In genomic region chr19:35644987-35645679, GRCh38 we compare ENCODE assay signal across 8 cellular contexts. TPM values are rescaled to one million over a fixed set of nuclear protein-coding genes. Genes with fewer than 3 reads are reported as not detected.
DNase-seq lines count a peak whose midpoint lies in the region; ATAC-seq, FAIRE-seq and TF ChIP-seq lines count a peak whose summit lies in the region.

No MANE protein-coding gene starts in this region.

- H3K9ac ChIP-seq in HUES6 (ENCODE audit: low read length), result peak overlapping the region; percentile 54

- H3K9me3 ChIP-seq in HUES6 (ENCODE audit: control insufficient read depth, insufficient read depth, low read depth, low read length), result no peaks in the 10 kb centered on the region
- H3K9me3 ChIP-seq in testis, result no peaks in the 10 kb centered on the region

- peaks cover 32% of the 10 kb centered on the region for H3K4me1 ChIP-seq in HUES6 (ENCODE audit: control insufficient read depth, insufficient read depth, low read length)
- H3K4me1 ChIP-seq in testis, result peaks cover 8% of the 10 kb centered on the region

- peaks cover 8% of the 10 kb centered on the region; the same call in 1 of the 2 replicates for H3K27me3 ChIP-seq in HUES6 (ENCODE audit: control insufficient read depth, insufficient read depth, low read length)
- no peaks in the 10 kb centered on the region for H3K27me3 ChIP-seq in testis

- intact Hi-C loops in activated T-helper 2 cell treated with anti-CD3 and anti-CD28 coated beads, Interferon-gamma antibody, Interleukin-2, Interleukin-4, amounts not matched to agents 10 μg/mL and 5 μg/mL and 100 μg/mL, durations not matched to agents 14 hours and 24 hours and 36 hours (cut with micrococcal nuclease), result loop anchor here (1.0 to 10.0 kb wide), 6 partner anchors 17 to 470 kb away; partner anchors contain the start of genes HAUS5, IGFLR1, OVOL3 and POLR2I
- intact Hi-C loops in testis (cut with DNase I; ENCODE audit: low total_unique reads), result loop anchor here (10.0 kb wide), 1 partner anchor 100 kb away; the partner anchor contains the start of gene TMEM147

- H3K27ac ChIP-seq in HUES6 (ENCODE audit: low read depth, low read length) (no peak overlapping the region), testis (peak overlapping the region; percentile 60 to 78)

- H3K36me3 ChIP-seq in HUES6 (ENCODE audit: control insufficient read depth, insufficient read depth, low read length) (no peaks in the 10 kb centered on the region), testis (ENCODE audit: low read depth, missing control alignments) (no peaks in the 10 kb centered on the region)

- H3K4me3 Mint-ChIP-seq in activated T-helper 2 cell treated with anti-CD3 and anti-CD28 coated beads, Interferon-gamma antibody, Interleukin-2, Interleukin-4, amounts not matched to agents 10 μg/mL and 5 μg/mL and 100 μg/mL, durations not matched to agents 14 hours and 24 hours and 36 hours (ENCODE audit: low read depth), result peak overlapping the region; percentile 79

- H3K4me3 ChIP-seq in HUES6 (ENCODE audit: low read depth, low read length), result peak overlapping the region; percentile 69
- peak overlapping the region; percentile 60 to 61 for H3K4me3 ChIP-seq in testis

- ATAC-seq in HG03025 (IDR thresholded peaks at IDR 0.05; ENCODE audit: low FRiP score, unreplicated experiment), result no peak

- H3K27ac Mint-ChIP-seq in activated T-helper 2 cell treated with anti-CD3 and anti-CD28 coated beads, Interferon-gamma antibody, Interleukin-2, Interleukin-4, amounts not matched to agents 10 μg/mL and 5 μg/mL and 100 μg/mL, durations not matched to agents 14 hours and 24 hours and 36 hours, result peak overlapping the region; percentile 76

- WGBS in testis, 2 donors, result 16 to 17% methylated on average over 14 to 20 of the region's 20 CpGs

- no peaks in the 10 kb centered on the region for H3K27me3 Mint-ChIP-seq in activated T-helper 2 cell treated with anti-CD3 and anti-CD28 coated beads, Interferon-gamma antibody, Interleukin-2, Interleukin-4, amounts not matched to agents 10 μg/mL and 5 μg/mL and 100 μg/mL, durations not matched to agents 14 hours and 24 hours and 36 hours (ENCODE audit: low read depth)

- no peak for TF ChIP-seq CTCF in testis (IDR thresholded peaks at IDR 0.05)

- no peak for FAIRE-seq in frontal cortex (lab: Jason Lieb, UNC)

- DNase-seq in AG20443 (ENCODE audit: low spot score) (peak; percentile 79), RKO (ENCODE audit: low spot score) (peak; percentile 67), frontal cortex (ENCODE audit: low spot score in 2 of 2) (peak; percentile 59 to 69), nucleus accumbens (lab: John Stamatoyannopoulos, UW) (peak in 45 of 56 donors; percentile 5 to 78 (median 35)), testis (peak; percentile 84)
- DNase-seq in activated T-helper 2 cell treated with anti-CD3 and anti-CD28 coated beads, Interferon-gamma antibody, Interleukin-2, Interleukin-4, amounts not matched to agents 10 μg/mL and 5 μg/mL and 100 μg/mL, durations not matched to agents 14 hours and 24 hours and 36 hours (ENCODE audit: low spot score), result peak; percentile 70

- peaks cover 12% of the 10 kb centered on the region for H3K36me3 Mint-ChIP-seq in activated T-helper 2 cell treated with anti-CD3 and anti-CD28 coated beads, Interferon-gamma antibody, Interleukin-2, Interleukin-4, amounts not matched to agents 10 μg/mL and 5 μg/mL and 100 μg/mL, durations not matched to agents 14 hours and 24 hours and 36 hours (ENCODE audit: low read depth)

- no peak for TF ChIP-seq POLR2A in testis (IDR thresholded peaks at IDR 0.05)

- H3K9me3 Mint-ChIP-seq in activated T-helper 2 cell treated with anti-CD3 and anti-CD28 coated beads, Interferon-gamma antibody, Interleukin-2, Interleukin-4, amounts not matched to agents 10 μg/mL and 5 μg/mL and 100 μg/mL, durations not matched to agents 14 hours and 24 hours and 36 hours, result no peaks in the 10 kb centered on the region

- peaks cover 21% of the 10 kb centered on the region for H3K4me1 Mint-ChIP-seq in activated T-helper 2 cell treated with anti-CD3 and anti-CD28 coated beads, Interferon-gamma antibody, Interleukin-2, Interleukin-4, amounts not matched to agents 10 μg/mL and 5 μg/mL and 100 μg/mL, durations not matched to agents 14 hours and 24 hours and 36 hours (ENCODE audit: low read depth)

RNA-seq across cellular contexts. Expression of gene COX6B1, which starts 3.0 kb away (rescaled TPM):
- 431 and 461 TPM in 2 replicates for total RNA-seq in activated T-helper 2 cell treated with anti-CD3 and anti-CD28 coated beads, Interferon-gamma antibody, Interleukin-2, Interleukin-4, amounts not matched to agents 10 μg/mL and 5 μg/mL and 100 μg/mL, durations not matched to agents 14 hours and 24 hours and 36 hours
- total RNA-seq in frontal cortex (210 TPM), testis (100 to 1,000 TPM; 198 to 262 TPM)
- 322 TPM for polyA plus RNA-seq in testis (ENCODE audit: insufficient read depth, low read depth, low replicate concordance)

RNA-seq across cellular contexts. Expression of gene ETV2, which starts 3.6 kb away (rescaled TPM):
- 1.0 and 1.6 TPM in 2 replicates for total RNA-seq in activated T-helper 2 cell treated with anti-CD3 and anti-CD28 coated beads, Interferon-gamma antibody, Interleukin-2, Interleukin-4, amounts not matched to agents 10 μg/mL and 5 μg/mL and 100 μg/mL, durations not matched to agents 14 hours and 24 hours and 36 hours
- total RNA-seq in frontal cortex, result 0.82 TPM
- total RNA-seq in testis, result 10 to 100 TPM in 1 of 2 donors, 1 to 10 TPM in 1; 4.8 to 14.4 TPM
- 27.2 TPM for polyA plus RNA-seq in testis (ENCODE audit: insufficient read depth, low read depth, low replicate concordance)

RNA-seq across cellular contexts. Expression of gene RBM42, which starts 16.3 kb away (rescaled TPM):
- total RNA-seq in activated T-helper 2 cell treated with anti-CD3 and anti-CD28 coated beads, Interferon-gamma antibody, Interleukin-2, Interleukin-4, amounts not matched to agents 10 μg/mL and 5 μg/mL and 100 μg/mL, durations not matched to agents 14 hours and 24 hours and 36 hours, result 101 and 102 TPM in 2 replicates
- total RNA-seq in frontal cortex (21.6 TPM), testis (100 to 1,000 TPM; 105 to 109 TPM)
- 64.2 TPM for polyA plus RNA-seq in testis (ENCODE audit: insufficient read depth, low read depth, low replicate concordance)

RNA-seq across cellular contexts. Expression of gene UPK1A, which starts 21.2 kb away (rescaled TPM):
- total RNA-seq in activated T-helper 2 cell treated with anti-CD3 and anti-CD28 coated beads, Interferon-gamma antibody, Interleukin-2, Interleukin-4, amounts not matched to agents 10 μg/mL and 5 μg/mL and 100 μg/mL, durations not matched to agents 14 hours and 24 hours and 36 hours, result 0.59 and 1.2 TPM in 2 replicates
- total RNA-seq in frontal cortex (not detected), testis (under 1 TPM; 0.37 to 0.47 TPM)
- polyA plus RNA-seq in testis (ENCODE audit: insufficient read depth, low read depth, low replicate concordance), result 1.0 TPM

RNA-seq across cellular contexts. Expression of gene HAUS5, which starts 32.6 kb away (rescaled TPM):
- total RNA-seq in activated T-helper 2 cell treated with anti-CD3 and anti-CD28 coated beads, Interferon-gamma antibody, Interleukin-2, Interleukin-4, amounts not matched to agents 10 μg/mL and 5 μg/mL and 100 μg/mL, durations not matched to agents 14 hours and 24 hours and 36 hours, result 42.5 and 43.1 TPM in 2 replicates
- 5.3 TPM for total RNA-seq in frontal cortex
- 10 to 100 TPM; 25.5 to 33.9 TPM for total RNA-seq in testis
- 24.4 TPM for polyA plus RNA-seq in testis (ENCODE audit: insufficient read depth, low read depth, low replicate concordance)
